ENCODE assay signal across 8 cellular contexts in genomic region chr6:12504325-12504966, GRCh38.
DNase-seq lines count a peak whose midpoint lies in the region; ATAC-seq and TF ChIP-seq lines count a peak whose summit lies in the region.

No MANE protein-coding gene starts in this region.

- H3K9me3 Mint-ChIP-seq in glutamatergic neuron (ENCODE audit: unreplicated experiment) = no peaks in the 10 kb centered on the region

- peak; percentile 57 for ATAC-seq in GM19324 (IDR thresholded peaks at IDR 0.05; ENCODE audit: low FRiP score, unreplicated experiment)

- H3K36me3 Mint-ChIP-seq in glutamatergic neuron (ENCODE audit: unreplicated experiment) = no peaks in the 10 kb centered on the region

- H3K27ac Mint-ChIP-seq in glutamatergic neuron (ENCODE audit: unreplicated experiment) = no peak overlapping the region

- H3K4me3 Mint-ChIP-seq in glutamatergic neuron (ENCODE audit: unreplicated experiment) = no peak overlapping the region

- TF ChIP-seq CTCF in AG09319 (IDR thresholded peaks at IDR 0.05; ENCODE audit: low read depth, low read length) (peak; percentile 41), glutamatergic neuron (IDR thresholded peaks at IDR 0.05; ENCODE audit: partially characterized antibody, unreplicated experiment) (peak; percentile 57)

- H3K4me1 Mint-ChIP-seq in glutamatergic neuron (ENCODE audit: low read depth, unreplicated experiment) = no peaks in the 10 kb centered on the region

- no peak for DNase-seq in AG09319 (ENCODE audit: extremely low read depth, low read depth)
- peak; percentile 11 for DNase-seq in NOMO-1 treated with DMSO at 0.1 percent for 48 hours (lab: John Stamatoyannopoulos, UW; ENCODE audit: unreplicated experiment)
- DNase-seq in glutamatergic neuron = no peak
- DNase-seq in activated effector memory CD4-positive, alpha-beta T cell treated with anti-CD3 and anti-CD28 coated beads, Interleukin-2, amount 50 U/mL, for 16 hours = no peak
- DNase-seq in amygdala (lab: John Stamatoyannopoulos, UW) = no peak
- no peak for DNase-seq in effector CD8-positive, alpha-beta T cell (lab: John Stamatoyannopoulos, UW)
- no peak for DNase-seq in NCI-H2196 (lab: John Stamatoyannopoulos, UW; ENCODE audit: unreplicated experiment)

- no peaks in the 10 kb centered on the region for H3K27me3 Mint-ChIP-seq in glutamatergic neuron (ENCODE audit: unreplicated experiment)
